Comparison of ENCODE assay signal across 23 cellular contexts in the genomic region with DNA sequence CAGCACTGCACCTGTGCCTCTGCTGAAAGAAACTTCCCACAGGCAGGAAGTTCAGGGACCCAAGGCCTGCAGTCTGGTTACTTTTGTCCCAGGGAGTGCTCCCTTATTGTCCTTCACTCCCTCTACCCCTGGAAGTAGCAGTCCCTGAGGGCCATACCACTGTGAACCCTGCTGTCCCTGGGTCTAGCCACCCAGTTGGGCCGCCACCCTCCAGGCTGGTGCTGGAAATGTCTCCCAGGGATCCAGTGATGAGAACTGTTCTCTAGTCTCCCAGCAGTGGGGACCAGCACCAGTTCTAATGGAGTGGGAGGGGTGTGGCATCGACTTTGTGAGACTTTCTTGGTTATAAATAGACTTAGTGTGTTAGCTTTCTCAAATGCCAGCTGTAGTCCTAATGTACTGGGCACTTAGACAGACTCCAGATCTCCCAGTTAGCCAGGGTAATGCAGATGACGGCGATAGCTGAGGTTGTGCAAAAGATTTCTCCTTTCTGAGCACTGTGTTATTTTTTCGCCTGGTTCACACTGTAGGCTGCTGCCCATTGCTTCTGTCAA.
DNase-seq lines count a peak whose midpoint lies in the region; ATAC-seq, FAIRE-seq and TF ChIP-seq lines count a peak whose summit lies in the region.
"Had no signal": no experiment of that assay in that cellular context is flagged by ENCODE, and none has a peak within 500 bp of the region (broad histone marks: within the 10 kb centered on the region; RNA-seq: fewer than 3 reads in every experiment).

No MANE protein-coding gene starts in this region.

- H3K79me2 ChIP-seq in GM23248 (ENCODE audit: insufficient read depth) (no peaks in the 10 kb centered on the region), H9 (ENCODE audit: insufficient read depth, low read length) (no peaks in the 10 kb centered on the region)

- H3K36me3 Mint-ChIP-seq in osteocyte (ENCODE audit: unreplicated experiment), result no peaks in the 10 kb centered on the region
- no peaks in the 10 kb centered on the region for H3K36me3 Mint-ChIP-seq in H9 (ENCODE audit: insufficient read depth in 1 of 3, low read depth in 3 of 3)
- H3K36me3 Mint-ChIP-seq: CD14-positive monocyte; CD4-positive, alpha-beta memory T cell had no signal

- DNase-seq in Right ventricle myocardium inferior (ENCODE audit: missing footprints), result no peak
- DNase-seq in cardiac septum (ENCODE audit: low spot score), result no peak
- DNase-seq in HTR-8/SVneo (ENCODE audit: insufficient read length, low spot score), result no peak
- no peak for DNase-seq in bronchial epithelial cell (ENCODE audit: low read depth)
- DNase-seq in osteocyte (ENCODE audit: extremely low spot score, unreplicated experiment), result peak; percentile 82
- no peak for DNase-seq in GM23248
- no peak for DNase-seq in H9
- DNase-seq in COR-L47 (lab: John Stamatoyannopoulos, UW), result no peak
- DNase-seq: 8988T; Calu3; CD4-positive, alpha-beta memory T cell; DMS79 treated with DMSO at 0.1 percent for 48 hours; EL; HFFc6 had no signal

- H2AK5ac ChIP-seq in H9 (ENCODE audit: insufficient read length, low read length), result no peak overlapping the region

- no peaks in the 10 kb centered on the region for H3K23me2 ChIP-seq in H9 (ENCODE audit: insufficient read length, low read depth, low read length, poor library complexity, severe bottlenecking)

- no peak overlapping the region for H3K9ac ChIP-seq in GM23248
- no peak overlapping the region for H3K9ac ChIP-seq in H9 (ENCODE audit: extremely low read depth, insufficient read length, low read length)
- H3K9ac ChIP-seq: BLaER1 had no signal

- H3K36me3 ChIP-seq in bronchial epithelial cell (ENCODE audit: control insufficient read depth, insufficient read depth, low read length) (no peaks in the 10 kb centered on the region), GM23248 (ENCODE audit: low read depth) (no peaks in the 10 kb centered on the region)
- H3K36me3 ChIP-seq: BLaER1 had no signal

- H3K4me1 Mint-ChIP-seq in osteocyte (ENCODE audit: unreplicated experiment) (no peaks in the 10 kb centered on the region), H9 (peaks cover 3 to 8% of the 10 kb centered on the region in 2 experiments; a peak in 2 of 4 replicates)
- H3K4me1 Mint-ChIP-seq: CD14-positive monocyte, GM23338 had no signal

- no peak overlapping the region for H4K91ac ChIP-seq in H9 (ENCODE audit: insufficient read length, low read depth, low read length)

- H2BK120ac ChIP-seq in H9 (ENCODE audit: low read depth, low read length, poor library complexity, severe bottlenecking), result no peak overlapping the region

- FAIRE-seq in HTR-8/SVneo (lab: Jason Lieb, UNC) (peak; percentile 58), bronchial epithelial cell (lab: Jason Lieb, UNC) (peak; percentile 62)
- FAIRE-seq: GM12891, GM19239, H54, HepG2 had no signal

- no peak overlapping the region for H3K14ac ChIP-seq in H9 (ENCODE audit: insufficient read depth, low read length)

- in situ Hi-C loops in GM23248 (cut with MboI), result no loop called here

- H2BK15ac ChIP-seq in H9 (ENCODE audit: low read depth, low read length), result no peak overlapping the region

- H4K5ac ChIP-seq in H9 (ENCODE audit: insufficient read length, low read depth, low read length), result no peak overlapping the region

- H3K18ac ChIP-seq in H9 (ENCODE audit: insufficient read length, low read depth, low read length), result no peak overlapping the region

- H2AFZ ChIP-seq in GM23248 (no peak overlapping the region), H9 (ENCODE audit: low read length) (no peak overlapping the region)
- H2AFZ ChIP-seq: GM23338 had no signal

- no peak overlapping the region for H2BK12ac ChIP-seq in H9 (ENCODE audit: insufficient read length, low read depth, low read length)

- H2BK20ac ChIP-seq in H9 (ENCODE audit: low read depth, low read length, poor library complexity, severe bottlenecking), result no peak overlapping the region

- H3K27me3 Mint-ChIP-seq in osteocyte (ENCODE audit: unreplicated experiment), result no peaks in the 10 kb centered on the region
- H3K27me3 Mint-ChIP-seq in H9 (ENCODE audit: low read depth), result peaks cover 13% of the 10 kb centered on the region
- H3K27me3 Mint-ChIP-seq: CD4-positive, alpha-beta memory T cell; IgD-negative memory B cell had no signal

- H3K9me3 ChIP-seq in GM23248 (ENCODE audit: low read depth), result no peaks in the 10 kb centered on the region
- no peaks in the 10 kb centered on the region for H3K9me3 ChIP-seq in H9 (ENCODE audit: control insufficient read depth, low read depth, low read length)

- no peak for TF ChIP-seq CTCF in bronchial epithelial cell (IDR thresholded peaks at IDR 0.05; ENCODE audit: insufficient read depth, low read length, severe bottlenecking)
- no peak for TF ChIP-seq CTCF in osteocyte (IDR thresholded peaks at IDR 0.05)
- no peak for TF ChIP-seq CTCF in H9 (conservative IDR thresholded peaks at IDR 0.05)

- H3K27ac Mint-ChIP-seq in osteocyte (ENCODE audit: unreplicated experiment) (no peak overlapping the region), H9 (no peak overlapping the region; a peak in 1 of 7 replicates)
- H3K27ac Mint-ChIP-seq: CD14-positive monocyte, GM23338, HFFc6, IgD-negative memory B cell had no signal

- H3K23ac ChIP-seq in H9 (ENCODE audit: insufficient read length, low read depth, low read length), result no peak overlapping the region

- H3K56ac ChIP-seq in H9 (ENCODE audit: insufficient read length, low read depth, low read length), result no peak overlapping the region

- H3K4me3 ChIP-seq in bronchial epithelial cell (ENCODE audit: low read depth, low read length) (no peak overlapping the region), GM23248 (no peak overlapping the region)
- H3K4me3 ChIP-seq: BLaER1, GM23338 had no signal

- H3T11ph ChIP-seq in H9 (ENCODE audit: low read length), result no peak overlapping the region

- 30 to 33% methylated on average over 5 of the region's 5 CpGs for WGBS in GM23248 (ENCODE audit: low coverage in 1 of 2, low lambda C conversion rate in 2 of 2, missing lambda C conversion rate in 2 of 2), 2 experiments
- no CpG with 5 or more reads among the region's 5 CpGs for WGBS in H9 (ENCODE audit: extremely low coverage, insufficient read length, low lambda C conversion rate)

- no peak overlapping the region for H3K4me3 Mint-ChIP-seq in osteocyte (ENCODE audit: unreplicated experiment)
- H3K4me3 Mint-ChIP-seq in H9, result no peak overlapping the region
- H3K4me3 Mint-ChIP-seq: CD14-positive monocyte; CD4-positive, alpha-beta memory T cell; GM23338; HFFc6; IgD-negative memory B cell had no signal

- intact Hi-C loops in Right ventricle myocardium inferior (cut with DNase I) (no loop called here), cardiac septum (cut with DNase I) (no loop called here)

- H3K9me3 Mint-ChIP-seq in osteocyte (ENCODE audit: unreplicated experiment) (no peaks in the 10 kb centered on the region), H9 (no peaks in the 10 kb centered on the region)
- H3K9me3 Mint-ChIP-seq: GM23338 had no signal

- no peaks in the 10 kb centered on the region for H3K9me2 ChIP-seq in GM23248 (ENCODE audit: insufficient read depth)

- H3K4me1 ChIP-seq in GM23248 (ENCODE audit: insufficient read depth) (no peaks in the 10 kb centered on the region), H9 (ENCODE audit: insufficient read depth, low read length) (no peaks in the 10 kb centered on the region)
- H3K4me1 ChIP-seq: BLaER1 had no signal

- no peaks in the 10 kb centered on the region for H3K27me3 ChIP-seq in bronchial epithelial cell (ENCODE audit: control insufficient read depth, insufficient read depth, low read length)
- H3K27me3 ChIP-seq in GM23248 (replicated peaks; ENCODE audit: insufficient read depth), result no peaks in the 10 kb centered on the region
- no peaks in the 10 kb centered on the region for H3K27me3 ChIP-seq in H9 (ENCODE audit: insufficient read depth, low read length)
- H3K27me3 ChIP-seq: BLaER1 had no signal

- H3K27ac ChIP-seq in GM23248, result no peak overlapping the region
- no peak overlapping the region for H3K27ac ChIP-seq in H9 (ENCODE audit: insufficient read length, low read depth, low read length)
- H3K27ac ChIP-seq: BLaER1 had no signal

- H4K20me1 ChIP-seq in GM23248 (ENCODE audit: insufficient read depth) (no peaks in the 10 kb centered on the region), H9 (ENCODE audit: control insufficient read depth, insufficient read depth, insufficient read length) (no peaks in the 10 kb centered on the region)
- H4K20me1 ChIP-seq: BLaER1 had no signal

- no peaks in the 10 kb centered on the region for H3K79me1 ChIP-seq in H9 (ENCODE audit: insufficient read depth, low read depth, low read length, poor library complexity, severe bottlenecking)

- no peak overlapping the region for H3K4ac ChIP-seq in H9 (ENCODE audit: low read depth, low read length)

- H3F3A ChIP-seq in GM23248 (ENCODE audit: insufficient read depth), result no peaks in the 10 kb centered on the region

- H3K4me2 ChIP-seq in GM23248 (ENCODE audit: unreplicated experiment), result no peak overlapping the region
- H3K4me2 ChIP-seq in H9 (ENCODE audit: insufficient read depth, insufficient read length, low read length), result no peak overlapping the region
- H3K4me2 ChIP-seq: BLaER1, GM23338 had no signal

- no peak overlapping the region for H4K8ac ChIP-seq in H9 (replicated peaks; ENCODE audit: insufficient read length, low read depth, low read length)

- H2BK5ac ChIP-seq in H9 (ENCODE audit: insufficient read length, low read length), result no peak overlapping the region

- peak; percentile 26 for ATAC-seq in Right ventricle myocardium inferior
- ATAC-seq: GM23338, HCT116, HepG2 had no signal
